In the genomic region with DNA sequence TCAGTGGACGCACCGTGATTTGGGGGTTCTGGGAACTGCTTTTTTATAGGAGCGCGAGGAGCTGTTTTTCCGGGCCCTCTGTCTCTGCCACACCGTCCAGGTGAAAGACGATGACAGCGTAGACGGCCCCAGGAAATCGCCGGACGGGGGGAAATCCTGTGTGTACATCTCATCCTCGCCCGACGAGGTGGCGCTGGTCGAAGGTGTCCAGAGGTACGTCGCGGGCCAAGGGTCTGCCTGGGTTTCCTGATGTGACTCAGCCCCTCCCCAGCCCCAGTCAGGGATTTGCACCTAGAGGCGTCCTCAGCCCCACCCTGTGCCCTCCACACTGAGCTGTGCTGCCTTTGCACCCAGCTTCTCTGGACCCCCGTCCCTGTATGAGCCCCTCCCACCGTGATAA, we compare ENCODE assay signal across 22 cellular contexts.
"Had no signal": no experiment of that assay in that cellular context is flagged by ENCODE, and none has a peak within 500 bp of the region (broad histone marks: within the 10 kb centered on the region; RNA-seq: fewer than 3 reads in every experiment).

No MANE protein-coding gene starts in this region.

- H3K27ac ChIP-seq: colonic mucosa, esophagus squamous epithelium, gastrocnemius medialis, heart right ventricle, left lung, lower lobe of right lung had no signal

- H3K27ac Mint-ChIP-seq: dendritic cell treated with granulocyte-macrophage colony-stimulating factor and Interleukin-4, amounts not matched to agents 40 ng/mL and 50 ng/mL, for 4 days; effector memory CD8-positive, alpha-beta T cell; endodermal cell; mesothelial cell of epicardium; naive B cell had no signal

- H3K4me1 ChIP-seq: colonic mucosa, esophagus squamous epithelium, gastrocnemius medialis, left lung, lower lobe of right lung had no signal

- H3K27me3 Mint-ChIP-seq: dendritic cell treated with granulocyte-macrophage colony-stimulating factor and Interleukin-4, amounts not matched to agents 40 ng/mL and 50 ng/mL, for 4 days; effector memory CD8-positive, alpha-beta T cell; naive B cell had no signal

- H3K36me3 ChIP-seq: colonic mucosa had no signal

- H3K27me3 ChIP-seq: colonic mucosa, esophagus squamous epithelium, gastrocnemius medialis, heart right ventricle, left lung had no signal

- H3K9me3 Mint-ChIP-seq: dendritic cell treated with granulocyte-macrophage colony-stimulating factor and Interleukin-4, amounts not matched to agents 40 ng/mL and 50 ng/mL, for 4 days; effector memory CD8-positive, alpha-beta T cell; endodermal cell; mesothelial cell of epicardium; naive B cell had no signal

- H3K9me3 ChIP-seq: colonic mucosa, esophagus squamous epithelium, gastrocnemius medialis, heart right ventricle, left lung, lower lobe of right lung, mucosa of descending colon had no signal

- DNase-seq: colonic mucosa; cortex of kidney; effector CD8-positive, alpha-beta T cell; effector memory CD8-positive, alpha-beta T cell; endodermal cell; esophagus squamous epithelium; foreskin fibroblast; foreskin melanocyte; gastrocnemius medialis; glutamatergic neuron; heart right ventricle; hippocampal formation; left cardiac atrium; left lung; left ventricle myocardium superior; lower lobe of right lung; mesenchymal stem cell; mucosa of descending colon; naive B cell had no signal

- H3K4me1 Mint-ChIP-seq: endodermal cell, mesothelial cell of epicardium had no signal

- ATAC-seq: effector memory CD8-positive, alpha-beta T cell; esophagus mucosa; gastrocnemius medialis; heart right ventricle; left cardiac atrium; left lung; left ventricle myocardium superior; lower lobe of right lung; mucosa of descending colon had no signal

- H3K4me3 ChIP-seq: colonic mucosa, esophagus squamous epithelium, gastrocnemius medialis, heart right ventricle, left lung, lower lobe of right lung, mucosa of descending colon had no signal

- H3K4me3 Mint-ChIP-seq: dendritic cell treated with granulocyte-macrophage colony-stimulating factor and Interleukin-4, amounts not matched to agents 40 ng/mL and 50 ng/mL, for 4 days; effector memory CD8-positive, alpha-beta T cell; endodermal cell; mesothelial cell of epicardium had no signal
